In the genomic region with DNA sequence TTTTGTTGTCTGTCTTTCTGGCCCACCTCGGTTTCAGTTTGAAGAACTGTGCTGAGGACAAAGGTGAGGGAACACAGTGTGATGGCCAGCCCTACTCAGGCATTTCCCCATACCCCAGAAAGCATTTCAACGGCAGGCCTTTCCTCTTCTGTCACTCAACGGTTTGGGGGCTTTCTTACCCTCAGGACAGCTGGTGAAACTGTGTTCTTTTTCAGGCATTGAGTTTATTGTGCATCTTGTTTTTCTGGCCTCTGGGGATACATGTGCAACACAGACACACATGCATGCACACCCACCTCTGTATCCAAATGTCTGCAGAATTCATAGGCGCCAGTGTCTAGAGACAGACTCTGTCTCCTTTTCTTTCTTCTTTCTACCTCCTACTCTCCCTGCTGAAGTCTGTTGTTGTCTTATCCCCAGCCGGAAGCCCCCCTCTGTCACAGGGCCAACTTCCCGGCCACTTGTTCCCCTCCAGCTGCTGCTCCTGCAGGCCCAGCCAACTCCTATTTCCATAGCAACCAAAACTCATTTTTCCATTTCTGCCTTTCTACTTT, we compare ENCODE assay signal across 8 cellular contexts. TPM values are rescaled to one million over a fixed set of nuclear protein-coding genes. Genes with fewer than 3 reads are reported as not detected.
A peak's percentile ranks its signal among the peaks of the same experiment; 100 is the strongest.
DNase-seq lines count a peak whose midpoint lies in the region; ATAC-seq and TF ChIP-seq lines count a peak whose summit lies in the region.

No MANE protein-coding gene starts in this region.

- H3K27me3 ChIP-seq in right atrium auricular region (no peaks in the 10 kb centered on the region), suprapubic skin (no peaks in the 10 kb centered on the region)

- H3K9me3 ChIP-seq in right atrium auricular region (no peaks in the 10 kb centered on the region), suprapubic skin (no peaks in the 10 kb centered on the region)

- H3K4me3 ChIP-seq in right atrium auricular region (peak overlapping the region in 1 of 2 donors; percentile 11), suprapubic skin (no peak overlapping the region)

- H3K36me3 ChIP-seq in right atrium auricular region (no peaks in the 10 kb centered on the region), suprapubic skin (peaks cover 3% of the 10 kb centered on the region)

- no peak for TF ChIP-seq CTCF in right atrium auricular region (IDR thresholded peaks at IDR 0.05)
- no peak for TF ChIP-seq CTCF in suprapubic skin (IDR thresholded peaks at IDR 0.05)

- 33% methylated on average over 6 of the region's 6 CpGs for WGBS in suprapubic skin

- no peak for TF ChIP-seq POLR2A in suprapubic skin (IDR thresholded peaks at IDR 0.05)

- DNase-seq in DMS 273 (lab: John Stamatoyannopoulos, UW; ENCODE audit: unreplicated experiment) = peak; percentile 88
- peak; percentile 89 for DNase-seq in NCI-H2171 treated with DMSO at 0.1 percent for 48 hours (lab: John Stamatoyannopoulos, UW)
- no peak for DNase-seq in right atrium auricular region (ENCODE audit: low spot score)
- DNase-seq in suprapubic skin (ENCODE audit: low spot score in 2 of 2) = no peak
- no peak for DNase-seq in stimulated activated CD4-positive, alpha-beta T cell treated with anti-CD3 and anti-CD28 coated beads, Interleukin-4, amount 100 ng/mL, for 1 hour
- no peak for DNase-seq in CD1c-positive myeloid dendritic cell (ENCODE audit: extremely low spot score)

- no peak for TF ChIP-seq EP300 in suprapubic skin (IDR thresholded peaks at IDR 0.05)

- H3K4me1 ChIP-seq in right atrium auricular region (peaks cover 0 to 28% of the 10 kb centered on the region in 2 donors), suprapubic skin (peaks cover 28% of the 10 kb centered on the region)

- ATAC-seq in GM21723 (IDR thresholded peaks at IDR 0.05; ENCODE audit: unreplicated experiment) (peak; percentile 52), esophagus mucosa (no peak)

- peak overlapping the region; percentile 41 to 50 for H3K27ac ChIP-seq in right atrium auricular region
- peak overlapping the region; percentile 34 for H3K27ac ChIP-seq in suprapubic skin

RNA-seq across cellular contexts. Expression of a gene that starts 17.0 kb away (rescaled TPM):
- 10 to 100 TPM; 49.8 to 54.1 TPM for total RNA-seq in right atrium auricular region
- total RNA-seq in suprapubic skin = 100 to 1,000 TPM in 1 of 4 donors, 10 to 100 TPM in 3; 56.6 to 129 (median 70.4) TPM
- 39.3 TPM for total RNA-seq in esophagus mucosa

RNA-seq across cellular contexts. Expression of a gene that starts 19.1 kb away (rescaled TPM):
- total RNA-seq in right atrium auricular region (under 1 TPM; 0.33 to 0.67 TPM), suprapubic skin (10 to 100 TPM in 3 of 4 donors, 1 to 10 TPM in 1; 8.7 to 33.3 (median 17.0) TPM), esophagus mucosa (2.2 TPM)

Comparison
In these comparisons a context has a peak if more than half of its experiments do, and no peak if none do; other contexts are left out.
1. DNase-seq: peak in DMS 273 (single experiment) and NCI-H2171 treated with DMSO at 0.1 percent for 48 hours (single experiment); none in right atrium auricular region (single experiment), suprapubic skin (0 of 2), stimulated activated CD4-positive, alpha-beta T cell treated with anti-CD3 and anti-CD28 coated beads, Interleukin-4, amount 100 ng/mL, for 1 hour (single experiment) and CD1c-positive myeloid dendritic cell (single experiment).